Comparison of ENCODE assay signal across 8 cellular contexts in genomic region chr1:181033799-181034391, GRCh38. TPM values are rescaled to one million over a fixed set of nuclear protein-coding genes. Genes with fewer than 3 reads are reported as not detected.
DNase-seq lines count a peak whose midpoint lies in the region; ATAC-seq, FAIRE-seq and TF ChIP-seq lines count a peak whose summit lies in the region.

Gene MR1, plus strand, starts transcription at chr1:181033983. Its CDS starts 25 bp downstream, at chr1:181034008.

- H3K9me3 ChIP-seq in mammary epithelial cell (replicated peaks; ENCODE audit: insufficient read depth, low read length) (no peaks in the 10 kb centered on the region), kidney (ENCODE audit: control insufficient read depth in 1 of 2, low read length in 2 of 2) (no peaks in the 10 kb centered on the region)

- H3K9ac ChIP-seq in mammary epithelial cell (ENCODE audit: insufficient read depth, low read length): peak within 1 kb of the TSS; percentile 83
- peak within 1 kb of the TSS; percentile 61 to 81 for H3K9ac ChIP-seq in kidney (ENCODE audit: low read length in 2 of 2)

- no peak for FAIRE-seq in HTR-8/SVneo (lab: Jason Lieb, UNC)
- peak; percentile 54 for FAIRE-seq in kidney (lab: Jason Lieb, UNC)

- dilution Hi-C loops in mammary epithelial cell (cut with HindIII; ENCODE audit: low sequenced_read_pairs): no loop called here

- peaks cover 11% of the 10 kb centered on the region for H3K79me2 ChIP-seq in mammary epithelial cell (ENCODE audit: insufficient read depth, low read length)

- peaks cover 67% of the 10 kb centered on the region for H3K4me1 Mint-ChIP-seq in stimulated activated memory B cell treated with anti-CD40 and anti-IgM and Interleukin-4, amounts not matched to agents 10 μg/mL and 1 μg/mL and 100 μg/mL, for 72 hours

- peak within 1 kb of the TSS; percentile 94 for H3K27ac ChIP-seq in mammary epithelial cell (ENCODE audit: insufficient read depth, low read depth, low read length)
- peak within 1 kb of the TSS; percentile 85 for H3K27ac ChIP-seq in kidney (ENCODE audit: low read depth in 2 of 2, low read length in 2 of 2)

- H3K4me2 ChIP-seq in mammary epithelial cell (ENCODE audit: insufficient read depth, low read depth, low read length): peak within 1 kb of the TSS; percentile 91

- peak within 1 kb of the TSS; percentile 100 for H3K27ac Mint-ChIP-seq in stimulated activated memory B cell treated with anti-CD40 and anti-IgM and Interleukin-4, amounts not matched to agents 10 μg/mL and 1 μg/mL and 100 μg/mL, for 72 hours

- H3K27me3 Mint-ChIP-seq in stimulated activated memory B cell treated with anti-CD40 and anti-IgM and Interleukin-4, amounts not matched to agents 10 μg/mL and 1 μg/mL and 100 μg/mL, for 72 hours: no peaks in the 10 kb centered on the region

- no peaks in the 10 kb centered on the region for H3K36me3 ChIP-seq in mammary epithelial cell (ENCODE audit: insufficient read depth, low read length)
- H3K36me3 ChIP-seq in kidney (ENCODE audit: control insufficient read depth in 1 of 2, insufficient read depth in 2 of 2, low read length in 2 of 2): no peaks in the 10 kb centered on the region

- H3K27me3 ChIP-seq in mammary epithelial cell (ENCODE audit: insufficient read depth, low read length): no peaks in the 10 kb centered on the region

- DNase-seq in activated CD8-positive, alpha-beta memory T cell treated with anti-CD3 and anti-CD28 coated beads, Interleukin-2, amount 50 U/mL, for 48 hours: no peak
- DNase-seq in HTR-8/SVneo (ENCODE audit: insufficient read length, low spot score) (peak; percentile 88), SK-MEL-5 (ENCODE audit: low read depth, low spot score) (peak; percentile 93), mammary epithelial cell (peak; percentile 86), kidney (no peak)

- peak within 1 kb of the TSS; percentile 84 for H2AFZ ChIP-seq in mammary epithelial cell (ENCODE audit: low read depth, low read length)

- peaks cover 16% of the 10 kb centered on the region for H3K36me3 Mint-ChIP-seq in stimulated activated memory B cell treated with anti-CD40 and anti-IgM and Interleukin-4, amounts not matched to agents 10 μg/mL and 1 μg/mL and 100 μg/mL, for 72 hours

- no peaks in the 10 kb centered on the region for H3K9me3 Mint-ChIP-seq in stimulated activated memory B cell treated with anti-CD40 and anti-IgM and Interleukin-4, amounts not matched to agents 10 μg/mL and 1 μg/mL and 100 μg/mL, for 72 hours

- peak within 1 kb of the TSS; percentile 61 to 62 (median 62) for H3K4me3 ChIP-seq in mammary epithelial cell (replicated peaks in 1 of 3; ENCODE audit: insufficient read depth in 1 of 3, low read depth in 2 of 3, low read length in 3 of 3)
- H3K4me3 ChIP-seq in kidney (ENCODE audit: low read length in 2 of 2): peak within 1 kb of the TSS; percentile 77 to 87

- intact Hi-C loops in mammary epithelial cell (cut with micrococcal nuclease) (loop anchor here (5.0 to 10.0 kb wide), 2 partner anchors 152 to 399 kb away; partner anchors contain the start of gene XPR1), kidney (cut with DNase I) (no loop called here)

- in situ Hi-C loops in SK-MEL-5 (cut with HindIII; ENCODE audit: low pct_unique_long_range_greater_than_20kb, low sequenced_read_pairs) (loop anchor here (10.0 kb wide), 1 partner anchor 111 kb away; no protein-coding TSS in a partner anchor), mammary epithelial cell (cut with MboI; ENCODE audit: low sequenced_read_pairs in 2 of 2) (no loop called here)

- H3K4me3 Mint-ChIP-seq in stimulated activated memory B cell treated with anti-CD40 and anti-IgM and Interleukin-4, amounts not matched to agents 10 μg/mL and 1 μg/mL and 100 μg/mL, for 72 hours: peak within 1 kb of the TSS; percentile 92

- H3K4me1 ChIP-seq in mammary epithelial cell (ENCODE audit: insufficient read depth, low read length): peaks cover 21% of the 10 kb centered on the region
- H3K4me1 ChIP-seq in kidney (ENCODE audit: control insufficient read depth in 1 of 2, insufficient read depth in 1 of 2, low read depth in 1 of 2, low read length in 2 of 2): peaks cover 10 to 11% of the 10 kb centered on the region in 2 donors

- TF ChIP-seq CTCF in mammary epithelial cell (conservative IDR thresholded peaks at IDR 0.05 in 1 of 2, IDR thresholded peaks at IDR 0.05 in 1 of 2; ENCODE audit: extremely low read depth in 1 of 2, insufficient read depth in 1 of 2, low read depth in 1 of 2, low read length in 2 of 2) (no peak), kidney (IDR thresholded peaks at IDR 0.05; ENCODE audit: borderline replicate concordance, extremely low read depth, insufficient read depth) (no peak)

- CTCF ChIA-PET in activated CD8-positive, alpha-beta memory T cell treated with anti-CD3 and anti-CD28 coated beads for 36 hours (lab: Charles Lee): interaction anchor here (1.1 to 2.4 kb wide), 3 partner anchors 10 to 108 kb away, joined by 3 to 15 read pairs (median 4); no protein-coding TSS in a partner anchor
- CTCF ChIA-PET in mammary epithelial cell (lab: Charles Lee; ENCODE audit: low non-redundant PET): interaction anchor here (0.6 kb wide), 1 partner anchor 108 kb away, joined by 6 read pairs; no protein-coding TSS in a partner anchor

- peak; percentile 94 for ATAC-seq in GM21529 (IDR thresholded peaks at IDR 0.05; ENCODE audit: unreplicated experiment)
- ATAC-seq in stimulated activated memory B cell treated with anti-CD40 and anti-IgM and Interleukin-4, amounts not matched to agents 10 μg/mL and 1 μg/mL and 100 μg/mL, for 72 hours: peak; percentile 99

- H4K20me1 ChIP-seq in mammary epithelial cell (ENCODE audit: insufficient read depth, low read length): no peaks in the 10 kb centered on the region

- TSS peak; percentile 49 for BruUV-seq in mammary epithelial cell (replicated peaks; lab: Mats Ljungman, UMichigan)

- POLR2A ChIA-PET in activated CD8-positive, alpha-beta memory T cell treated with anti-CD3 and anti-CD28 coated beads for 36 hours (lab: Charles Lee): interaction anchor here (1.0 to 2.3 kb wide), 3 partner anchors 11 to 56 kb away, joined by 4 to 27 read pairs (median 17); partner anchors contain the start of genes IER5 and STX6

- 3% methylated on average over 9 of the region's 9 CpGs for WGBS in mammary epithelial cell (ENCODE audit: low coverage, missing lambda C conversion rate)

RNA-seq across cellular contexts. Expression of gene MR1, which starts in this region (rescaled TPM):
- total RNA-seq in activated CD8-positive, alpha-beta memory T cell treated with anti-CD3 and anti-CD28 coated beads for 36 hours: 10 to 100 TPM; 13.3 to 14.5 TPM
- 12.4 and 14.8 TPM in 2 replicates for total RNA-seq in SK-MEL-5 (2014; rRNA removed; shearing (Covaris generic))
- polyA plus RNA-seq in SK-MEL-5 (2015; cell fraction: cytosol; rRNA removed): 10.7 and 11.0 TPM in 2 replicates
- 1.6 and 6.5 TPM in 2 replicates for polyA plus RNA-seq in SK-MEL-5 (2015; cell fraction: nucleus; rRNA removed)
- total RNA-seq in mammary epithelial cell (10 to 100 TPM; 20.4 to 46.3 TPM), kidney (29.3 TPM)
- polyA plus RNA-seq in mammary epithelial cell (18.0 TPM), kidney (ENCODE audit: insufficient read depth, low read depth, low replicate concordance) (15.2 TPM)
- 32.5 TPM for polyA minus RNA-seq in mammary epithelial cell

Comparison
In these comparisons a context has a peak if more than half of its experiments do, and no peak if none do; other contexts are left out.
1. DNase-seq: peak in HTR-8/SVneo (single experiment), SK-MEL-5 (single experiment) and mammary epithelial cell (single experiment); none in activated CD8-positive, alpha-beta memory T cell treated with anti-CD3 and anti-CD28 coated beads, Interleukin-2, amount 50 U/mL, for 48 hours (single experiment) and kidney (single experiment).